In the genomic region with DNA sequence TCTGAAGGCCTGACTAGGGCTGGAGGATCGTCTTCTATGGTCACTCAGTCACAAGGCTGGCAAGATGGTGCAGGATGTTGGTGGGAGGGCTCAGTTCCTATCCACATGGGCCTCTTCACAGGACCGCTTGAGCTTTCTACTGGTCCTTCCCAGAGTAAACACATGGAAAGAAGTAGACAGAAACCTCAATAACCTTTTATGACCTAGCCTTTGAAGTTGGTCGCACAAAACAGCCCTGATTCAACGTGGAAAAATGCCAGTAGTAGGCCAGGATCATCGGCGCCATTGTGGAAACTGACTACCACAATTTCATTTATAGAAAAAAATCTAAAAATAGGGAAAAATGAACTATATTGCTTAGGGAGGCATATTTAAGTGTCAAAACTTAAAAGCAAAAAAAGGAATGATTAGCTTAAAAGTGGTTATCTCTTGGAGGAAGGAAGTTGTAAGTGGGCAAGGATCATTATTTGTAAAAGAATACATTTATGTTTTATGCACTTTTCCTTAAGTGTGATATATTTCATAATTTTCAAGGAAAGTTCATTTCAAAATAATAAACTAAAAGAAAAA, we compare ENCODE assay signal across 14 cellular contexts. TPM values are rescaled to one million over a fixed set of nuclear protein-coding genes. Genes with fewer than 3 reads are reported as not detected.
DNase-seq lines count a peak whose midpoint lies in the region; ATAC-seq, FAIRE-seq and TF ChIP-seq lines count a peak whose summit lies in the region.
"Had no signal": no experiment of that assay in that cellular context is flagged by ENCODE, and none has a peak within 500 bp of the region (broad histone marks: within the 10 kb centered on the region; RNA-seq: fewer than 3 reads in every experiment).

No MANE protein-coding gene starts in this region.

- WGBS in neuronal stem cell (ENCODE audit: extremely low coverage in 2 of 2, insufficient read length in 2 of 2, insufficient replicate concordance in 1 of 2), 2 donors: no CpG with 5 or more reads among the region's 6 CpGs
- WGBS in upper lobe of left lung, 2 donors: 87 to 91% methylated on average over 6 of the region's 6 CpGs

- H3K4me1 ChIP-seq in neuronal stem cell (ENCODE audit: control insufficient read depth in 2 of 2, insufficient read depth in 1 of 2, low read depth in 1 of 2, low read length in 2 of 2) (no peaks in the 10 kb centered on the region), upper lobe of left lung (no peaks in the 10 kb centered on the region)

- H4K8ac ChIP-seq in neuronal stem cell (ENCODE audit: low read depth, low read length): no peak overlapping the region

- peaks cover 2% of the 10 kb centered on the region for H3K79me1 ChIP-seq in neuronal stem cell (ENCODE audit: low read depth, low read length)

- no peaks in the 10 kb centered on the region for H3K27me3 ChIP-seq in neuronal stem cell (ENCODE audit: control insufficient read depth in 3 of 3, insufficient read depth in 3 of 3, low read depth in 1 of 3, low read length in 3 of 3)
- H3K27me3 ChIP-seq in upper lobe of left lung: no peaks in the 10 kb centered on the region

- no peak overlapping the region for H4K91ac ChIP-seq in neuronal stem cell (ENCODE audit: low read depth, low read length, poor library complexity)

- TF ChIP-seq POLR2A in upper lobe of left lung (IDR thresholded peaks at IDR 0.05): no peak

- TF ChIP-seq EP300 in upper lobe of left lung (IDR thresholded peaks at IDR 0.05): no peak

- no peak overlapping the region for H3K14ac ChIP-seq in neuronal stem cell (ENCODE audit: low read length)

- H3K4ac ChIP-seq in neuronal stem cell (ENCODE audit: low read length): no peak overlapping the region

- ATAC-seq in upper lobe of left lung (ENCODE audit: low FRiP score in 2 of 2) (no peak), GM18909 (IDR thresholded peaks at IDR 0.05; ENCODE audit: poor library complexity, unreplicated experiment) (no peak)

- no peak overlapping the region for H2BK12ac ChIP-seq in neuronal stem cell (ENCODE audit: low read length)

- no peaks in the 10 kb centered on the region for H3K36me3 ChIP-seq in neuronal stem cell (replicated peaks in 1 of 2; ENCODE audit: control insufficient read depth in 2 of 2, insufficient read depth in 2 of 2, low read length in 2 of 2)
- H3K36me3 ChIP-seq in upper lobe of left lung: no peaks in the 10 kb centered on the region

- peak; percentile 49 for DNase-seq in RPMI7951 (ENCODE audit: low read depth)
- DNase-seq in neuronal stem cell (ENCODE audit: low spot score): no peak
- DNase-seq in NCI-H146 treated with DMSO at 0.1 percent for 48 hours (lab: John Stamatoyannopoulos, UW; ENCODE audit: unreplicated experiment): no peak
- DNase-seq in upper lobe of left lung: no peak
- DNase-seq: CD4-positive, alpha-beta memory T cell; DMS79 treated with DMSO at 0.1 percent for 48 hours; GF-D8; H7 had no signal

- H2BK120ac ChIP-seq in neuronal stem cell (ENCODE audit: low read depth, low read length): no peak overlapping the region

- no peak overlapping the region for H3K4me3 ChIP-seq in neuronal stem cell (ENCODE audit: low read length in 2 of 2)
- no peak overlapping the region for H3K4me3 ChIP-seq in upper lobe of left lung

- no peak overlapping the region for H3K4me2 ChIP-seq in neuronal stem cell (ENCODE audit: insufficient read depth, low read length, poor library complexity, severe bottlenecking)

- H3K9me3 ChIP-seq in neuronal stem cell (replicated peaks in 1 of 2; ENCODE audit: control insufficient read depth in 2 of 2, insufficient read depth in 1 of 2, low read depth in 1 of 2, low read length in 2 of 2) (no peaks in the 10 kb centered on the region), upper lobe of left lung (no peaks in the 10 kb centered on the region)

- H2AK5ac ChIP-seq in neuronal stem cell (ENCODE audit: low read depth, low read length): no peak overlapping the region

- H2BK15ac ChIP-seq in neuronal stem cell (ENCODE audit: low read length): no peak overlapping the region

- H3K27ac ChIP-seq in neuronal stem cell (replicated peaks; ENCODE audit: low read length) (no peak overlapping the region), upper lobe of left lung (no peak overlapping the region)
- H3K27ac ChIP-seq: C4-2B had no signal

- peak; percentile 83 for FAIRE-seq in G401.6 (lab: Jason Lieb, UNC)
- peak; percentile 29 for FAIRE-seq in endometrium (lab: Jason Lieb, UNC)

- no peak overlapping the region for H2BK5ac ChIP-seq in neuronal stem cell (ENCODE audit: low read length)

- no peak overlapping the region for H3K9ac ChIP-seq in neuronal stem cell (ENCODE audit: low read depth, low read length, poor library complexity)

- H2AFZ ChIP-seq in neuronal stem cell (ENCODE audit: low read length): no peak overlapping the region

- TF ChIP-seq CTCF in upper lobe of left lung (IDR thresholded peaks at IDR 0.05): no peak

- H3K23ac ChIP-seq in neuronal stem cell (ENCODE audit: low read depth, low read length, poor library complexity): no peak overlapping the region

- peak overlapping the region; percentile 87 for H3K18ac ChIP-seq in neuronal stem cell (ENCODE audit: low read length)

RNA-seq across cellular contexts. Expression of a gene that starts 9.8 kb away (rescaled TPM):
- 4.0 and 4.3 TPM in 2 replicates for total RNA-seq in RPMI7951 (2014; rRNA removed; shearing (Covaris generic))
- polyA plus RNA-seq in neuronal stem cell (2013, experiment 1 of 2): 0.57 TPM
- polyA plus RNA-seq in neuronal stem cell (2013, experiment 2 of 2): 0.64 TPM
- total RNA-seq in upper lobe of left lung: 10 to 100 TPM; 21.9 to 37.2 (median 29.5) TPM
- total RNA-seq: B cell, HT-29 had no signal
- polyA plus RNA-seq: CD4-positive, alpha-beta memory T cell had no signal
